10 cellular contexts compared by ENCODE assay signal in genomic region chr15:83578706-83579105, GRCh38.
"Had no signal": no experiment of that assay in that cellular context is flagged by ENCODE, and none has a peak within 500 bp of the region (broad histone marks: within the 10 kb centered on the region; RNA-seq: fewer than 3 reads in every experiment).

No MANE protein-coding gene starts in this region.

- H3K4me3 Mint-ChIP-seq: HFFc6, IgD-negative memory B cell had no signal

- H3K9ac ChIP-seq: GM23248 had no signal

- H3K27ac ChIP-seq: GM23248, HL-60 had no signal

- H2AFZ ChIP-seq: GM23248 had no signal

- H3K36me3 ChIP-seq: HAP-1 had no signal

- H3K4me1 ChIP-seq: HAP-1 had no signal

- ATAC-seq: HCT116, HepG2 had no signal

- DNase-seq: GM23248, GOT3, H7, HFFc6, KBM-7 had no signal

- H3K4me3 ChIP-seq: GM23248, HAP-1 had no signal

- H3K36me3 Mint-ChIP-seq: IgD-negative memory B cell had no signal

- H3K9me3 ChIP-seq: HAP-1 had no signal

- H3K27ac Mint-ChIP-seq: HFFc6, IgD-negative memory B cell had no signal
